Comparison of ENCODE assay signal across 18 cellular contexts in genomic region chr15:92682772-92683510, GRCh38. TPM values are rescaled to one million over a fixed set of nuclear protein-coding genes. Genes with fewer than 3 reads are reported as not detected.
DNase-seq lines count a peak whose midpoint lies in the region; ATAC-seq and TF ChIP-seq lines count a peak whose summit lies in the region.
"Had no signal": no experiment of that assay in that cellular context is flagged by ENCODE, and none has a peak within 500 bp of the region (broad histone marks: within the 10 kb centered on the region; RNA-seq: fewer than 3 reads in every experiment).

No MANE protein-coding gene starts in this region.

- no peak overlapping the region for H3K9ac ChIP-seq in adipocyte (ENCODE audit: low read length)
- no peak overlapping the region for H3K9ac ChIP-seq in H9 (ENCODE audit: extremely low read depth, insufficient read length, low read length)

- H3K9me3 ChIP-seq in adipocyte (ENCODE audit: control insufficient read depth, low read length), result no peaks in the 10 kb centered on the region
- H3K9me3 ChIP-seq in H9 (ENCODE audit: control insufficient read depth, low read depth, low read length), result no peaks in the 10 kb centered on the region
- H3K9me3 ChIP-seq: Peyer's patch, prostate gland, thoracic aorta had no signal

- H3K79me2 ChIP-seq in H9 (ENCODE audit: insufficient read depth, low read length), result no peaks in the 10 kb centered on the region

- no peak overlapping the region for H3K18ac ChIP-seq in H9 (ENCODE audit: insufficient read length, low read depth, low read length)

- no peaks in the 10 kb centered on the region for H3K36me3 ChIP-seq in adipocyte (ENCODE audit: control insufficient read depth, insufficient read depth, low read length, severe bottlenecking)
- H3K36me3 ChIP-seq: Peyer's patch, prostate gland, thoracic aorta had no signal

- no peak overlapping the region for H3K56ac ChIP-seq in H9 (ENCODE audit: insufficient read length, low read depth, low read length)

- H4K91ac ChIP-seq in H9 (ENCODE audit: insufficient read length, low read depth, low read length), result no peak overlapping the region

- H2BK5ac ChIP-seq in H9 (ENCODE audit: insufficient read length, low read length), result no peak overlapping the region

- H3K23me2 ChIP-seq in H9 (ENCODE audit: insufficient read length, low read depth, low read length, poor library complexity, severe bottlenecking), result no peaks in the 10 kb centered on the region

- ATAC-seq in sciatic nerve, result peak; percentile 86
- no peak for ATAC-seq in GM19328 (IDR thresholded peaks at IDR 0.05; ENCODE audit: unreplicated experiment)
- no peak for ATAC-seq in GM19397 (IDR thresholded peaks at IDR 0.05; ENCODE audit: unreplicated experiment)
- ATAC-seq: activated T-helper 17 cell treated with anti-CD3 and anti-CD28 coated beads, Interleukin-2, amount 50 U/mL, for 72 hours had no signal

- no peak overlapping the region for H2AFZ ChIP-seq in H9 (ENCODE audit: low read length)

- no peak overlapping the region for H2BK120ac ChIP-seq in H9 (ENCODE audit: low read depth, low read length, poor library complexity, severe bottlenecking)

- H2BK20ac ChIP-seq in H9 (ENCODE audit: low read depth, low read length, poor library complexity, severe bottlenecking), result no peak overlapping the region

- no peak overlapping the region for H2AK5ac ChIP-seq in H9 (ENCODE audit: insufficient read length, low read length)

- H3K27me3 ChIP-seq in adipocyte (replicated peaks; ENCODE audit: control insufficient read depth, insufficient read depth, low read length) (no peaks in the 10 kb centered on the region), H9 (ENCODE audit: insufficient read depth, low read length) (no peaks in the 10 kb centered on the region)
- H3K27me3 ChIP-seq: Peyer's patch had no signal

- H4K5ac ChIP-seq in H9 (ENCODE audit: insufficient read length, low read depth, low read length), result no peak overlapping the region

- H3K36me3 Mint-ChIP-seq in H9 (ENCODE audit: insufficient read depth in 1 of 3, low read depth in 3 of 3), result peaks cover under 1 to 3% (median 1%) of the 10 kb centered on the region in 3 experiments; a peak in 6 of 7 replicates
- H3K36me3 Mint-ChIP-seq: IgD-negative memory B cell had no signal

- no peak overlapping the region for H2BK15ac ChIP-seq in H9 (ENCODE audit: low read depth, low read length)

- H3K9me3 Mint-ChIP-seq in H9, result peaks cover 2% of the 10 kb centered on the region in 2 experiments

- no peak overlapping the region for H3K14ac ChIP-seq in H9 (ENCODE audit: insufficient read depth, low read length)

- H3K4ac ChIP-seq in H9 (ENCODE audit: low read depth, low read length), result no peak overlapping the region

- H3K4me2 ChIP-seq in H9 (ENCODE audit: insufficient read depth, insufficient read length, low read length), result no peak overlapping the region

- H2BK12ac ChIP-seq in H9 (ENCODE audit: insufficient read length, low read depth, low read length), result no peak overlapping the region

- H3K4me3 Mint-ChIP-seq in H9, result no peak overlapping the region
- H3K4me3 Mint-ChIP-seq: activated T-helper 17 cell treated with anti-CD3 and anti-CD28 coated beads, Interleukin-2, amount 50 U/mL, for 72 hours; naive B cell had no signal

- intact Hi-C loops in sciatic nerve (cut with DNase I), result no loop called here

- no CpG with 5 or more reads among the region's 7 CpGs for WGBS in H9 (ENCODE audit: extremely low coverage, insufficient read length, low lambda C conversion rate)

- TF ChIP-seq CTCF in AG09319 (IDR thresholded peaks at IDR 0.05; ENCODE audit: low read depth, low read length) (no peak), H9 (conservative IDR thresholded peaks at IDR 0.05) (no peak)

- H3K4me3 ChIP-seq in adipocyte (ENCODE audit: low read length), result no peak overlapping the region
- H3K4me3 ChIP-seq: Peyer's patch, prostate gland, thoracic aorta had no signal

- no peaks in the 10 kb centered on the region for H3K79me1 ChIP-seq in H9 (ENCODE audit: insufficient read depth, low read depth, low read length, poor library complexity, severe bottlenecking)

- H3K27ac Mint-ChIP-seq in H9, result no peak overlapping the region
- H3K27ac Mint-ChIP-seq: activated T-helper 17 cell treated with anti-CD3 and anti-CD28 coated beads, Interleukin-2, amount 50 U/mL, for 72 hours; IgD-negative memory B cell; naive B cell had no signal

- no peak overlapping the region for H3K23ac ChIP-seq in H9 (ENCODE audit: insufficient read length, low read depth, low read length)

- no peak overlapping the region for H4K8ac ChIP-seq in H9 (replicated peaks; ENCODE audit: insufficient read length, low read depth, low read length)

- H3K4me1 Mint-ChIP-seq in H9, result peaks cover 7 to 15% of the 10 kb centered on the region in 2 experiments
- H3K4me1 Mint-ChIP-seq: IgD-negative memory B cell, naive B cell had no signal

- peaks cover 5% of the 10 kb centered on the region for H3K27me3 Mint-ChIP-seq in H9 (ENCODE audit: low read depth)

- H3K27ac ChIP-seq in H9 (ENCODE audit: insufficient read length, low read depth, low read length), result no peak overlapping the region
- H3K27ac ChIP-seq: epithelial cell of prostate, Peyer's patch, prostate gland, thoracic aorta had no signal

- DNase-seq in AG09319 (ENCODE audit: extremely low read depth, low read depth), result peak; percentile 14
- DNase-seq in adipocyte (ENCODE audit: low read depth), result peak; percentile 89
- DNase-seq in fibroblast of the conjunctiva (ENCODE audit: low read depth), result peak; percentile 32
- DNase-seq in sciatic nerve (ENCODE audit: low spot score), result peak; percentile 61
- DNase-seq in D341Med (ENCODE audit: low spot score), result no peak
- no peak for DNase-seq in H9
- DNase-seq: amniotic stem cell; naive B cell; NCI-H1048; stimulated activated CD4-positive, alpha-beta T cell treated with anti-CD3 and anti-CD28 coated beads, Interleukin-1b, Interleukin-23, amount 100 ng/mL, for 48 hours had no signal

- H3K4me1 ChIP-seq in adipocyte (ENCODE audit: control insufficient read depth, insufficient read depth, low read length) (peaks cover 27% of the 10 kb centered on the region), H9 (ENCODE audit: insufficient read depth, low read length) (no peaks in the 10 kb centered on the region)
- H3K4me1 ChIP-seq: Peyer's patch, prostate gland had no signal

- H3T11ph ChIP-seq in H9 (ENCODE audit: low read length), result no peak overlapping the region

- H4K20me1 ChIP-seq in H9 (ENCODE audit: control insufficient read depth, insufficient read depth, insufficient read length), result no peaks in the 10 kb centered on the region

RNA-seq across cellular contexts. Expression of gene FAM174B, which starts 27.4 kb away (rescaled TPM):
- total RNA-seq in sciatic nerve (17.5 TPM), H9 (2021) (38.0 and 38.5 TPM in 2 replicates)

Comparison
In these comparisons a context has a peak if more than half of its experiments do, and no peak if none do; other contexts are left out.
1. DNase-seq: peak in AG09319 (single experiment), adipocyte (single experiment), fibroblast of the conjunctiva (single experiment) and sciatic nerve (single experiment); none in D341Med (single experiment) and H9 (single experiment).